ENCODE assay signal across 1 cellular context in the genomic region with DNA sequence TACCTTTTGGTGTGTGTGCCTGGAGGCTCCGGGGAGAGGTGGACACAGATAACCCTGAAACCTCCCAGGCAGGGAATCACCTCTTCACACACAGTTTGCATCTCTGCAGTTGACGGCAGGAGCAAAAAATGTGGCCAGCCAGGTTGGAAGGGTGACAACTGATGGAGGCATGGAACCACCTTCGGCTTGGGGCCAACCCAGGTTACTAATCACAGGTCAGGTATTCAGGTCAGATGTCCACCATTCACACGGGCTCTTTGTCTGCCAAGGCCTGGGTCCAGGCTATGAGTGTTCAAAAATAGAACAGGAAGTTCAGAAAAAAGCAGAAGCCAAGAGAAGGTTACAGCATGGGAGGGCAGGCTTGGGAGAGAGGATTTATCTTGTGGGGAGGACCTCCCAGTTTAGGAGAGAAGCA.
TF ChIP-seq lines count a peak whose summit lies in the region.

No MANE protein-coding gene starts in this region.

TF ChIP-seq in WTC11, 78 proteins besides CTCF, POLR2A, EP300 and RAD21 (continued from another document):
- TF ChIP-seq CDX4 (CRISPR knock-in tag; IDR thresholded peaks at IDR 0.05; ENCODE audit: borderline replicate concordance) (no peak), OVOL2 (CRISPR knock-in tag; IDR thresholded peaks at IDR 0.05; ENCODE audit: borderline replicate concordance) (no peak), E2F4 (CRISPR knock-in tag; IDR thresholded peaks at IDR 0.05; ENCODE audit: borderline replicate concordance, low read depth) (no peak), ESRRA (CRISPR knock-in tag; IDR thresholded peaks at IDR 0.05; ENCODE audit: borderline replicate concordance) (no peak), ZNF121 (CRISPR knock-in tag; IDR thresholded peaks at IDR 0.05) (no peak), TP53 (CRISPR knock-in tag; IDR thresholded peaks at IDR 0.05) (no peak)
- TF ChIP-seq, protein P1, sequence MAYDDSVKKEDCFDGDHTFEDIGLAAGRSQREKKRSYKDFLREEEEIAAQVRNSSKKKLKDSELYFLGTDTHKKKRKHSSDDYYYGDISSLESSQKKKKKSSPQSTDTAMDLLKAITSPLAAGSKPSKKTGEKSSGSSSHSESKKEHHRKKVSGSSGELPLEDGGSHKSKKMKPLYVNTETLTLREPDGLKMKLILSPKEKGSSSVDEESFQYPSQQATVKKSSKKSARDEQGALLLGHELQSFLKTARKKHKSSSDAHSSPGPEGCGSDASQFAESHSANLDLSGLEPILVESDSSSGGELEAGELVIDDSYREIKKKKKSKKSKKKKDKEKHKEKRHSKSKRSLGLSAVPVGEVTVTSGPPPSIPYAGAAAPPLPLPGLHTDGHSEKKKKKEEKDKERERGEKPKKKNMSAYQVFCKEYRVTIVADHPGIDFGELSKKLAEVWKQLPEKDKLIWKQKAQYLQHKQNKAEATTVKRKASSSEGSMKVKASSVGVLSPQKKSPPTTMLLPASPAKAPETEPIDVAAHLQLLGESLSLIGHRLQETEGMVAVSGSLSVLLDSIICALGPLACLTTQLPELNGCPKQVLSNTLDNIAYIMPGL (CRISPR knock-in tag; IDR thresholded peaks at IDR 0.05), result no peak
TF ChIP-seq in WTC11: peak in this region for 0.
